In the genomic region with DNA sequence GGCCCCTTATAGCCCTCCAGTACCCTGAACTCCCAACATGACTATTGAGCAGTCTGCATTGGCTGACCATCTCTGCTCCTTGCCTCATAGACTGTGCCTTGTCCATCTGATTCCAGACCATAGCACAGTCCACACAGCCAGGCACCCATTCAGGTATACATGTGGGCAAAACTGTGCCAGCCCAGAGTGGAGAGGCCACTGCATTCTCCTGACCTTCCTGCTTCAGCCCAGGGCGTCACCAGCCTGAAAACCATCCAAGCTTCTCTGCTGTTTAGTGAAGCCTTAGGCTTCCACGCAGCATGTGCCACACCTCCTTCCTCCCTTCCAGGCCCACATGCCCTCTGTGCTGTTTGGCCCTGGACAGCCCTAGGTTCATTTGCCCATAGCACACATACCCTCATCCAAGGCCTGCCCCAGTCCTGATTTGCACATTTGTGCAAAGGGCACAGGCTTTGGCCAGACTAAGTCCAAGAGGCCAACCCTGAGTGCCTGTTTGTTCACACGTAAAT, we compare ENCODE assay signal across 22 cellular contexts. TPM values are rescaled to one million over a fixed set of nuclear protein-coding genes. Genes with fewer than 3 reads are reported as not detected.
A peak's percentile ranks its signal among the peaks of the same experiment; 100 is the strongest.
DNase-seq lines count a peak whose midpoint lies in the region; ATAC-seq, FAIRE-seq and TF ChIP-seq lines count a peak whose summit lies in the region.
"Had no signal": no experiment of that assay in that cellular context is flagged by ENCODE, and none has a peak within 500 bp of the region (broad histone marks: within the 10 kb centered on the region; RNA-seq: fewer than 3 reads in every experiment).

No MANE protein-coding gene starts in this region.

- H3K9me3 ChIP-seq in CD4-positive, CD25-positive, alpha-beta regulatory T cell (ENCODE audit: control insufficient read depth in 2 of 2, low read length in 2 of 2) = no peaks in the 10 kb centered on the region
- H3K9me3 ChIP-seq: ovary, thoracic aorta had no signal

- H3K27ac ChIP-seq in CD4-positive, CD25-positive, alpha-beta regulatory T cell (ENCODE audit: insufficient read depth, low read length, poor library complexity, severe bottlenecking) = no peak overlapping the region
- H3K27ac ChIP-seq: foreskin keratinocyte, KMS-11, ovary, PC-9, thoracic aorta had no signal

- no peaks in the 10 kb centered on the region for H3K27me3 ChIP-seq in CD4-positive, CD25-positive, alpha-beta regulatory T cell (ENCODE audit: control insufficient read depth, insufficient read depth, low read length)
- H3K27me3 ChIP-seq: foreskin keratinocyte, ovary had no signal

- H3K4me3 ChIP-seq in CD4-positive, CD25-positive, alpha-beta regulatory T cell (ENCODE audit: low read depth, low read length) = no peak overlapping the region
- H3K4me3 ChIP-seq: ovary, PC-9, thoracic aorta had no signal

- no peaks in the 10 kb centered on the region for H3K27me3 Mint-ChIP-seq in CD4-positive, CD25-positive, alpha-beta regulatory T cell
- H3K27me3 Mint-ChIP-seq in activated naive CD8-positive, alpha-beta T cell treated with anti-CD3 and anti-CD28 coated beads for 36 hours = no peaks in the 10 kb centered on the region

- peaks cover 16% of the 10 kb centered on the region for H3K36me3 Mint-ChIP-seq in CD4-positive, CD25-positive, alpha-beta regulatory T cell
- peaks cover 25% of the 10 kb centered on the region for H3K36me3 Mint-ChIP-seq in activated naive CD8-positive, alpha-beta T cell treated with anti-CD3 and anti-CD28 coated beads for 36 hours

- DNase-seq in CD4-positive, CD25-positive, alpha-beta regulatory T cell = no peak
- DNase-seq in GM12891 (ENCODE audit: insufficient read length, low spot score) = no peak
- DNase-seq in activated naive CD8-positive, alpha-beta T cell treated with anti-CD3 and anti-CD28 coated beads for 36 hours = no peak
- DNase-seq in mesenteric fat pad (ENCODE audit: low spot score) = peak; percentile 59
- DNase-seq in GDM1 (lab: John Stamatoyannopoulos, UW) = no peak
- DNase-seq: DMS79; foreskin keratinocyte; H9; NCI-H1105; NCI-H526 treated with DMSO at 0.1 percent for 48 hours; PC-9; stimulated activated CD4-positive, alpha-beta T cell treated with anti-CD3 and anti-CD28 coated beads, Interleukin-4, amount 100 ng/mL, for 24 hours had no signal

- no peak for ATAC-seq in CD4-positive, CD25-positive, alpha-beta regulatory T cell (ENCODE audit: low read depth in 2 of 2)
- no peak for ATAC-seq in GM19324 (IDR thresholded peaks at IDR 0.05; ENCODE audit: low FRiP score, unreplicated experiment)
- no peak for ATAC-seq in HG03571 (IDR thresholded peaks at IDR 0.05; ENCODE audit: unreplicated experiment)
- ATAC-seq in GM21526 (IDR thresholded peaks at IDR 0.05; ENCODE audit: low FRiP score, unreplicated experiment) = no peak
- ATAC-seq: foreskin keratinocyte had no signal

- no peaks in the 10 kb centered on the region for H3K9me3 Mint-ChIP-seq in CD4-positive, CD25-positive, alpha-beta regulatory T cell
- no peaks in the 10 kb centered on the region for H3K9me3 Mint-ChIP-seq in activated naive CD8-positive, alpha-beta T cell treated with anti-CD3 and anti-CD28 coated beads for 36 hours
- H3K9me3 Mint-ChIP-seq: H9 had no signal

- H3K27ac Mint-ChIP-seq in CD4-positive, CD25-positive, alpha-beta regulatory T cell = peak overlapping the region in 2 of 3 donors; percentile 35 to 36
- H3K27ac Mint-ChIP-seq in activated naive CD8-positive, alpha-beta T cell treated with anti-CD3 and anti-CD28 coated beads for 36 hours = peak overlapping the region; percentile 42

- H3K4me3 Mint-ChIP-seq in CD4-positive, CD25-positive, alpha-beta regulatory T cell = no peak overlapping the region
- H3K4me3 Mint-ChIP-seq in activated naive CD8-positive, alpha-beta T cell treated with anti-CD3 and anti-CD28 coated beads for 36 hours = no peak overlapping the region
- H3K4me3 Mint-ChIP-seq: H9 had no signal

- no peaks in the 10 kb centered on the region for H3K4me1 ChIP-seq in CD4-positive, CD25-positive, alpha-beta regulatory T cell (ENCODE audit: control insufficient read depth, insufficient read depth, low read length, poor library complexity, severe bottlenecking)
- H3K4me1 ChIP-seq: foreskin keratinocyte had no signal

- H3K36me3 ChIP-seq in CD4-positive, CD25-positive, alpha-beta regulatory T cell (ENCODE audit: control insufficient read depth, insufficient read depth, low read length) = peaks cover 32% of the 10 kb centered on the region
- H3K36me3 ChIP-seq: ovary had no signal

- peak; percentile 69; the same call in 1 of the 2 replicates for TF ChIP-seq POLR2A in GM12891 (IDR thresholded peaks at IDR 0.05; ENCODE audit: low read depth, low read length)

- FAIRE-seq in GM12891 (lab: Jason Lieb, UNC) = peak; percentile 40
- FAIRE-seq: endothelial cell of umbilical vein, GM18507, TTC549 had no signal

- peaks cover 0 to 15% (median 10%) of the 10 kb centered on the region in 4 donors for H3K4me1 Mint-ChIP-seq in CD4-positive, CD25-positive, alpha-beta regulatory T cell
- peaks cover 19% of the 10 kb centered on the region for H3K4me1 Mint-ChIP-seq in activated naive CD8-positive, alpha-beta T cell treated with anti-CD3 and anti-CD28 coated beads for 36 hours

TF ChIP-seq in GM12891, 5 proteins besides CTCF, POLR2A, EP300 and RAD21:
- peak; percentile 84 for TF ChIP-seq POLR2AphosphoS5 (IDR thresholded peaks at IDR 0.05; ENCODE audit: low read depth, low read length)
- TF ChIP-seq POU2F2 (IDR thresholded peaks at IDR 0.05; ENCODE audit: low read depth, low read length) = no peak

RNA-seq across cellular contexts. Expression of a gene that starts 10.5 kb away (rescaled TPM):
- total RNA-seq in CD4-positive, CD25-positive, alpha-beta regulatory T cell = 108 TPM
- polyA plus RNA-seq in CD4-positive, CD25-positive, alpha-beta regulatory T cell = 10 to 100 TPM; 42.3 to 55.1 (median 46.4) TPM
- 67.7 TPM for polyA plus RNA-seq in GM12891 (2012; ENCODE audit: low read depth, missing spikeins)
- 100 to 1,000 TPM; 142 to 154 TPM for total RNA-seq in activated naive CD8-positive, alpha-beta T cell treated with anti-CD3 and anti-CD28 coated beads for 36 hours
- 64.1 TPM for total RNA-seq in mesenteric fat pad

RNA-seq across cellular contexts. Expression of a gene that starts 18.8 kb away (rescaled TPM):
- total RNA-seq in CD4-positive, CD25-positive, alpha-beta regulatory T cell = 97.5 TPM
- polyA plus RNA-seq in CD4-positive, CD25-positive, alpha-beta regulatory T cell = 10 to 100 TPM; 67.6 to 85.4 (median 74.9) TPM
- 32.4 TPM for polyA plus RNA-seq in GM12891 (2012; ENCODE audit: low read depth, missing spikeins)
- total RNA-seq in activated naive CD8-positive, alpha-beta T cell treated with anti-CD3 and anti-CD28 coated beads for 36 hours = 10 to 100 TPM; 70.3 to 70.8 TPM
- 56.3 TPM for total RNA-seq in mesenteric fat pad

RNA-seq across cellular contexts. Expression of a gene that starts 22.1 kb away (rescaled TPM):
- 0.10 TPM for total RNA-seq in CD4-positive, CD25-positive, alpha-beta regulatory T cell
- polyA plus RNA-seq in CD4-positive, CD25-positive, alpha-beta regulatory T cell = under 1 TPM in 1 of 4 donors, not detected in 3; 0.18 TPM
- 0.04 TPM for polyA plus RNA-seq in GM12891 (2012; ENCODE audit: low read depth, missing spikeins)
- not detected for total RNA-seq in activated naive CD8-positive, alpha-beta T cell treated with anti-CD3 and anti-CD28 coated beads for 36 hours
- total RNA-seq in mesenteric fat pad = 0.29 TPM
- total RNA-seq: endothelial cell of umbilical vein, foreskin keratinocyte had no signal
- polyA plus RNA-seq: BJ, endothelial cell of umbilical vein, foreskin keratinocyte had no signal

RNA-seq across cellular contexts. Expression of a gene that starts 43.2 kb away (rescaled TPM):
- 157 TPM for total RNA-seq in CD4-positive, CD25-positive, alpha-beta regulatory T cell
- 100 to 1,000 TPM in 1 of 4 donors, 10 to 100 TPM in 3; 56.4 to 102 (median 72.8) TPM for polyA plus RNA-seq in CD4-positive, CD25-positive, alpha-beta regulatory T cell
- polyA plus RNA-seq in GM12891 (2012; ENCODE audit: low read depth, missing spikeins) = 42.5 TPM
- 10 to 100 TPM; 75.8 to 77.9 TPM for total RNA-seq in activated naive CD8-positive, alpha-beta T cell treated with anti-CD3 and anti-CD28 coated beads for 36 hours
- 102 TPM for total RNA-seq in mesenteric fat pad
